In genomic region chr12:25005376-25005775, GRCh38 we compare ENCODE assay signal across 1 cellular context.
TF ChIP-seq lines count a peak whose summit lies in the region.

No MANE protein-coding gene starts in this region.

TF ChIP-seq in GM23338, 12 proteins besides CTCF, POLR2A, EP300 and RAD21 (continued from another document):
- no peak for TF ChIP-seq ZNF462 (CRISPR knock-in tag; IDR thresholded peaks at IDR 0.05)
- TF ChIP-seq EZH2phosphoT487 (IDR thresholded peaks at IDR 0.05; ENCODE audit: unreplicated experiment) = no peak
- no peak for TF ChIP-seq CREB1 (CRISPR knock-in tag; IDR thresholded peaks at IDR 0.05; ENCODE audit: low read depth)
- TF ChIP-seq POLR2AphosphoS5 (IDR thresholded peaks at IDR 0.05; ENCODE audit: low read depth) = no peak
- TF ChIP-seq NANOG (IDR thresholded peaks at IDR 0.05; ENCODE audit: borderline replicate concordance) = no peak
